Comparison of ENCODE assay signal across 34 cellular contexts in genomic region chr1:118811156-118811555, GRCh38.
"Had no signal": no experiment of that assay in that cellular context is flagged by ENCODE, and none has a peak within 500 bp of the region (broad histone marks: within the 10 kb centered on the region; RNA-seq: fewer than 3 reads in every experiment).

No MANE protein-coding gene starts in this region.

- H3K27ac Mint-ChIP-seq: activated CD8-positive, alpha-beta T cell treated with anti-CD3 and anti-CD28 coated beads for 36 hours; activated naive CD8-positive, alpha-beta T cell; activated T-helper 17 cell treated with anti-CD3 and anti-CD28 coated beads, Interleukin-2, amount 50 U/mL, for 72 hours; brain; endodermal cell; T-helper 17 cell; T-helper 2 cell treated with Interferon-gamma antibody and Interleukin-4, amounts not matched to agents 5 μg/mL and 100 μg/mL, for 36 hours; WTC11 had no signal

- H3K4me3 ChIP-seq: adrenal gland, breast epithelium, cardiac muscle cell, colonic mucosa, gastroesophageal sphincter, heart right ventricle had no signal

- H3K4me1 ChIP-seq: adrenal gland, breast epithelium, colonic mucosa, foreskin keratinocyte, gastroesophageal sphincter, heart right ventricle had no signal

- H3K27ac ChIP-seq: adrenal gland, breast epithelium, cardiac muscle cell, colonic mucosa, foreskin keratinocyte, gastroesophageal sphincter, heart right ventricle, VCaP had no signal

- H3K4me1 Mint-ChIP-seq: activated T-helper 17 cell treated with anti-CD3 and anti-CD28 coated beads, Interleukin-2, amount 50 U/mL, for 72 hours; brain; endodermal cell; T-helper 17 cell had no signal

- H3K27me3 Mint-ChIP-seq: activated CD8-positive, alpha-beta T cell treated with anti-CD3 and anti-CD28 coated beads for 36 hours; activated naive CD8-positive, alpha-beta T cell; activated T-helper 17 cell treated with anti-CD3 and anti-CD28 coated beads, Interleukin-2, amount 50 U/mL, for 72 hours; brain; T-helper 17 cell had no signal

- H3K9me3 Mint-ChIP-seq: endodermal cell had no signal

- H3K36me3 Mint-ChIP-seq: activated naive CD8-positive, alpha-beta T cell; brain; WTC11 had no signal

- H3K27me3 ChIP-seq: breast epithelium, cardiac muscle cell, colonic mucosa, foreskin keratinocyte, gastroesophageal sphincter had no signal

- ATAC-seq: activated CD8-positive, alpha-beta T cell treated with anti-CD3 and anti-CD28 coated beads for 36 hours; activated T-cell treated with anti-CD3 and anti-CD28 coated beads, Interleukin-2, amount 50 U/mL, for 4 hours; activated T-helper 17 cell treated with anti-CD3 and anti-CD28 coated beads, Interleukin-2, amount 50 U/mL, for 72 hours; esophagus mucosa; foreskin keratinocyte; gastroesophageal sphincter; heart right ventricle; T-helper 17 cell; WTC11 had no signal

- H3K36me3 ChIP-seq: adrenal gland, breast epithelium, cardiac muscle cell, colonic mucosa, gastroesophageal sphincter, heart right ventricle had no signal

- H3K9me3 ChIP-seq: adrenal gland, breast epithelium, colonic mucosa, gastroesophageal sphincter had no signal

- H3K4me3 Mint-ChIP-seq: activated CD8-positive, alpha-beta T cell treated with anti-CD3 and anti-CD28 coated beads for 36 hours; activated naive CD8-positive, alpha-beta T cell; activated T-cell treated with anti-CD3 and anti-CD28 coated beads, Interleukin-2, amount 50 U/mL, for 4 hours; activated T-helper 17 cell treated with anti-CD3 and anti-CD28 coated beads, Interleukin-2, amount 50 U/mL, for 72 hours; brain; endodermal cell; T-helper 17 cell; T-helper 2 cell treated with Interferon-gamma antibody and Interleukin-4, amounts not matched to agents 5 μg/mL and 100 μg/mL, for 36 hours; WTC11 had no signal

- DNase-seq: activated CD4-positive, alpha-beta T cell treated with anti-CD3 and anti-CD28 coated beads for 1 hour; activated CD4-positive, alpha-beta T cell treated with anti-CD3 and anti-CD28 coated beads for 4 hours; activated CD4-positive, alpha-beta T cell treated with anti-CD3 and anti-CD28 coated beads, Interleukin-2, amount 50 U/mL, for 1 hour; activated CD4-positive, alpha-beta T cell treated with anti-CD3 and anti-CD28 coated beads, Interleukin-2, amount 50 U/mL, for 48 hours; activated CD8-positive, alpha-beta memory T cell treated with anti-CD3 and anti-CD28 coated beads for 24 hours; activated CD8-positive, alpha-beta T cell treated with anti-CD3 and anti-CD28 coated beads for 36 hours; activated effector memory CD4-positive, alpha-beta T cell treated with Interleukin-2 at 50 U/mL for 16 hours; activated gamma-delta T cell treated with Interleukin-2 at 50 U/mL for 16 hours; activated naive CD4-positive, alpha-beta T cell treated with anti-CD3 and anti-CD28 coated beads, Interleukin-2, amount 50 U/mL, for 16 hours; activated naive CD4-positive, alpha-beta T cell treated with Interleukin-2 at 50 U/mL for 16 hours; activated T-cell treated with anti-CD3 and anti-CD28 coated beads, Interleukin-2, amount 50 U/mL, for 4 hours; adrenal gland; amygdala; aorta; central memory CD4-positive, alpha-beta T cell; cerebellar nuclear complex; colonic mucosa; effector memory CD4-positive, alpha-beta T cell; endodermal cell; foreskin keratinocyte; heart right ventricle; T-helper 1 cell; T-helper 17 cell; T1000 had no signal
